In genomic region chrX:140933056-140933455, GRCh38 we compare ENCODE assay signal across 14 cellular contexts.
DNase-seq lines count a peak whose midpoint lies in the region; ATAC-seq and TF ChIP-seq lines count a peak whose summit lies in the region.
"Had no signal": no experiment of that assay in that cellular context is flagged by ENCODE, and none has a peak within 500 bp of the region (broad histone marks: within the 10 kb centered on the region; RNA-seq: fewer than 3 reads in every experiment).

No MANE protein-coding gene starts in this region.

- H3K27me3 ChIP-seq in mesenchymal stem cell (ENCODE audit: control insufficient read depth in 1 of 2, insufficient read depth in 1 of 2, low read length in 2 of 2) (no peaks in the 10 kb centered on the region), brain microvascular endothelial cell (replicated peaks) (no peaks in the 10 kb centered on the region)

- H2AFZ ChIP-seq in mesenchymal stem cell (ENCODE audit: low read depth, low read length), result no peak overlapping the region
- H2AFZ ChIP-seq: GM23248 had no signal

- H2BK120ac ChIP-seq in mesenchymal stem cell (ENCODE audit: low read depth, low read length), result no peak overlapping the region

- DNase-seq in AG08395 (ENCODE audit: low spot score) (peak; percentile 2), LHCN-M2 (ENCODE audit: low read depth) (peak; percentile 5), epithelial cell of esophagus (ENCODE audit: low read depth) (peak; percentile 1), mesenchymal stem cell (peak; percentile 8), DMS79 treated with DMSO at 0.1 percent for 48 hours (lab: John Stamatoyannopoulos, UW) (no peak), brain microvascular endothelial cell (no peak)
- DNase-seq: DMS53, GM23248, H7 had no signal

- no peak overlapping the region for H3K4me3 Mint-ChIP-seq in stimulated activated memory B cell treated with anti-CD40 and anti-IgM and Interleukin-4, amounts not matched to agents 10 μg/mL and 1 μg/mL and 100 μg/mL, for 72 hours

- WGBS in mesenchymal stem cell, result 73% methylated on average over 3 of the region's 3 CpGs

- no peak overlapping the region for H4K91ac ChIP-seq in mesenchymal stem cell (ENCODE audit: low read length)

- no peak overlapping the region for H3K4me2 ChIP-seq in mesenchymal stem cell (ENCODE audit: low read length, poor library complexity, severe bottlenecking)

- H3K27me3 Mint-ChIP-seq in stimulated activated memory B cell treated with anti-CD40 and anti-IgM and Interleukin-4, amounts not matched to agents 10 μg/mL and 1 μg/mL and 100 μg/mL, for 72 hours, result no peaks in the 10 kb centered on the region

- H3K4me1 Mint-ChIP-seq in stimulated activated memory B cell treated with anti-CD40 and anti-IgM and Interleukin-4, amounts not matched to agents 10 μg/mL and 1 μg/mL and 100 μg/mL, for 72 hours, result no peaks in the 10 kb centered on the region

- no peak overlapping the region for H3K14ac ChIP-seq in mesenchymal stem cell (ENCODE audit: low read length in 2 of 2)

- no peak overlapping the region for H3K23ac ChIP-seq in mesenchymal stem cell (ENCODE audit: low read length in 2 of 2)

- no peak overlapping the region for H4K8ac ChIP-seq in mesenchymal stem cell (ENCODE audit: low read length)

- H3K9me3 ChIP-seq in mesenchymal stem cell (ENCODE audit: control insufficient read depth, low read length), result no peaks in the 10 kb centered on the region
- H3K9me3 ChIP-seq: BLaER1 had no signal

- no peak overlapping the region for H3K9ac ChIP-seq in mesenchymal stem cell (ENCODE audit: low read length)
- H3K9ac ChIP-seq: BLaER1, GM23248 had no signal

- H3K9me3 Mint-ChIP-seq in stimulated activated memory B cell treated with anti-CD40 and anti-IgM and Interleukin-4, amounts not matched to agents 10 μg/mL and 1 μg/mL and 100 μg/mL, for 72 hours, result peaks cover 2% of the 10 kb centered on the region

- TF ChIP-seq CTCF in epithelial cell of esophagus (IDR thresholded peaks at IDR 0.05; ENCODE audit: insufficient read depth, low read depth, low read length, missing control alignments) (no peak), brain microvascular endothelial cell (IDR thresholded peaks at IDR 0.05; ENCODE audit: low read depth, low read length, missing control alignments) (no peak)

- no peak for ATAC-seq in GM21529 (IDR thresholded peaks at IDR 0.05; ENCODE audit: unreplicated experiment)
- ATAC-seq in stimulated activated memory B cell treated with anti-CD40 and anti-IgM and Interleukin-4, amounts not matched to agents 10 μg/mL and 1 μg/mL and 100 μg/mL, for 72 hours, result no peak
- ATAC-seq: GM12878 had no signal

- no peak overlapping the region for H2BK5ac ChIP-seq in mesenchymal stem cell (ENCODE audit: low read depth, low read length, poor library complexity, severe bottlenecking)

- H3K27ac Mint-ChIP-seq in stimulated activated memory B cell treated with anti-CD40 and anti-IgM and Interleukin-4, amounts not matched to agents 10 μg/mL and 1 μg/mL and 100 μg/mL, for 72 hours, result no peak overlapping the region

- no peak overlapping the region for H2BK15ac ChIP-seq in mesenchymal stem cell (ENCODE audit: low read depth, poor library complexity, severe bottlenecking)

- in situ Hi-C loops in brain microvascular endothelial cell (cut with HindIII; ENCODE audit: low pct_ligation_motif_present, low sequenced_read_pairs), result no loop called here

- no peaks in the 10 kb centered on the region for H3K4me1 ChIP-seq in mesenchymal stem cell (ENCODE audit: control insufficient read depth, insufficient read depth, low read depth, low read length)
- H3K4me1 ChIP-seq: BLaER1 had no signal

- H3K27ac ChIP-seq in mesenchymal stem cell (ENCODE audit: low read length, poor library complexity, severe bottlenecking) (no peak overlapping the region), brain microvascular endothelial cell (no peak overlapping the region)
- H3K27ac ChIP-seq: BLaER1, GM23248, HL-60 had no signal

- H3K4me3 ChIP-seq in epithelial cell of esophagus (ENCODE audit: low read length), result no peak overlapping the region
- H3K4me3 ChIP-seq in mesenchymal stem cell (ENCODE audit: insufficient read depth in 1 of 2, low read depth in 1 of 2, low read length in 2 of 2), result no peak overlapping the region
- no peak overlapping the region for H3K4me3 ChIP-seq in brain microvascular endothelial cell (ENCODE audit: low read depth, low read length)
- H3K4me3 ChIP-seq: BLaER1, GM12878, GM23248 had no signal

- H3K4ac ChIP-seq in mesenchymal stem cell (ENCODE audit: low read depth in 1 of 2, low read length in 2 of 2), result no peak overlapping the region

- H3K36me3 ChIP-seq in mesenchymal stem cell (ENCODE audit: control insufficient read depth in 1 of 2, insufficient read depth in 2 of 2, low read depth in 1 of 2, low read length in 2 of 2) (no peaks in the 10 kb centered on the region), brain microvascular endothelial cell (replicated peaks) (no peaks in the 10 kb centered on the region)
- H3K36me3 ChIP-seq: BLaER1 had no signal

- no peaks in the 10 kb centered on the region for H3K36me3 Mint-ChIP-seq in stimulated activated memory B cell treated with anti-CD40 and anti-IgM and Interleukin-4, amounts not matched to agents 10 μg/mL and 1 μg/mL and 100 μg/mL, for 72 hours

- H2AK5ac ChIP-seq in mesenchymal stem cell (ENCODE audit: low read length, severe bottlenecking), result no peak overlapping the region

- H2BK12ac ChIP-seq in mesenchymal stem cell (ENCODE audit: low read length in 2 of 2), result no peak overlapping the region

- no peaks in the 10 kb centered on the region for H3K79me1 ChIP-seq in mesenchymal stem cell (replicated peaks; ENCODE audit: low read length, poor library complexity, severe bottlenecking)

- no peak overlapping the region for H3K18ac ChIP-seq in mesenchymal stem cell (ENCODE audit: low read depth in 1 of 2, low read length in 2 of 2)

Comparison
In these comparisons a context has a peak if more than half of its experiments do, and no peak if none do; other contexts are left out.
1. DNase-seq: peak in AG08395 (single experiment), LHCN-M2 (single experiment), epithelial cell of esophagus (single experiment) and mesenchymal stem cell (single experiment); none in DMS79 treated with DMSO at 0.1 percent for 48 hours (single experiment) and brain microvascular endothelial cell (single experiment).